In genomic region chr1:54887665-54888071, GRCh38 we compare ENCODE assay signal across 1 cellular context.
A peak's percentile ranks its signal among the peaks of the same experiment; 100 is the strongest.
TF ChIP-seq lines count a peak whose summit lies in the region.

No MANE protein-coding gene starts in this region.

TF ChIP-seq in HepG2, 621 proteins besides CTCF, POLR2A, EP300 and RAD21 (continued from another document):
- no peak for TF ChIP-seq HNF1A (IDR thresholded peaks at IDR 0.05; ENCODE audit: low read depth)
- no peak for TF ChIP-seq HNF1A (CRISPR knock-in tag; IDR thresholded peaks at IDR 0.05; ENCODE audit: borderline replicate concordance)
- peak; percentile 56; the same call in 1 of the 2 replicates for TF ChIP-seq ZSCAN22 (CRISPR knock-in tag; IDR thresholded peaks at IDR 0.05)
- no peak for TF ChIP-seq POGK (CRISPR knock-in tag; conservative IDR thresholded peaks at IDR 0.05)
- 0 out of 2 replicates have a peak, but pooled peaks have one; percentile 29 for TF ChIP-seq BRF2 (CRISPR knock-in tag; IDR thresholded peaks at IDR 0.05)
